In genomic region chr5:62340392-62340791, GRCh38 we compare ENCODE assay signal across 10 cellular contexts. TPM values are rescaled to one million over a fixed set of nuclear protein-coding genes. Genes with fewer than 3 reads are reported as not detected.
DNase-seq lines count a peak whose midpoint lies in the region; ATAC-seq and TF ChIP-seq lines count a peak whose summit lies in the region.
"Had no signal": no experiment of that assay in that cellular context is flagged by ENCODE, and none has a peak within 500 bp of the region (broad histone marks: within the 10 kb centered on the region; RNA-seq: fewer than 3 reads in every experiment).

No MANE protein-coding gene starts in this region.

- intact Hi-C loops in ovary (cut with DNase I), result no loop called here

- H3F3A ChIP-seq in DOHH2 (ENCODE audit: control insufficient read depth, insufficient read depth), result no peaks in the 10 kb centered on the region

- TF ChIP-seq CTCF in DOHH2 (IDR thresholded peaks at IDR 0.05; ENCODE audit: low read depth, low read length, poor library complexity, severe bottlenecking), result peak; percentile 17
- peak; percentile 43 for TF ChIP-seq CTCF in astrocyte of the cerebellum (IDR thresholded peaks at IDR 0.05; ENCODE audit: low read depth, low read length, missing control alignments)
- TF ChIP-seq CTCF in ovary (IDR thresholded peaks at IDR 0.05), result no peak

- no peak overlapping the region for H3K4me2 ChIP-seq in DOHH2 (ENCODE audit: low read length)

- TF ChIP-seq POLR2A in ovary (IDR thresholded peaks at IDR 0.05), result no peak

- H3K4me1 ChIP-seq in DOHH2 (ENCODE audit: control insufficient read depth, low read length), result peaks cover 14% of the 10 kb centered on the region
- H3K4me1 ChIP-seq in ovary (ENCODE audit: insufficient read depth), result no peaks in the 10 kb centered on the region

- WGBS in ovary, 3 donors, result 0 to 56% (median 36%) methylated on average over 1 of the region's 1 CpG

- peaks cover 4% of the 10 kb centered on the region; the same call in 1 of the 2 replicates for H4K20me1 ChIP-seq in DOHH2 (ENCODE audit: control insufficient read depth, insufficient read depth, low read depth, low read length)

- in situ Hi-C loops in astrocyte of the cerebellum (cut with HindIII; ENCODE audit: low sequenced_read_pairs), result no loop called here

- H3K36me3 ChIP-seq in DOHH2 (ENCODE audit: control insufficient read depth, low read length), result no peaks in the 10 kb centered on the region; the same call in 1 of the 2 replicates
- no peaks in the 10 kb centered on the region for H3K36me3 ChIP-seq in ovary

- H3K27me3 ChIP-seq in DOHH2 (ENCODE audit: control insufficient read depth, low read length), result no peaks in the 10 kb centered on the region
- no peaks in the 10 kb centered on the region for H3K27me3 ChIP-seq in ovary

- H3K27ac ChIP-seq in DOHH2 (ENCODE audit: low read depth, low read length) (no peak overlapping the region), ovary (no peak overlapping the region)
- H3K27ac ChIP-seq: HL-60 had no signal

- no peak for TF ChIP-seq EP300 in ovary (IDR thresholded peaks at IDR 0.05)

- peaks cover 97% of the 10 kb centered on the region for H3K79me2 ChIP-seq in DOHH2 (ENCODE audit: control insufficient read depth, low read length)

- peak; percentile 32 for ATAC-seq in HG03432 (IDR thresholded peaks at IDR 0.05; ENCODE audit: unreplicated experiment)
- no peak for ATAC-seq in GM21576 (IDR thresholded peaks at IDR 0.05; ENCODE audit: unreplicated experiment)
- ATAC-seq: activated naive CD8-positive, alpha-beta T cell treated with anti-CD3 and anti-CD28 coated beads, Interleukin-2, amount 50 U/mL, for 24 hours had no signal

- H3K9me3 ChIP-seq in DOHH2 (ENCODE audit: control insufficient read depth, insufficient read depth, low read length) (no peaks in the 10 kb centered on the region), ovary (no peaks in the 10 kb centered on the region)

- no peaks in the 10 kb centered on the region for H3K9me2 ChIP-seq in DOHH2 (replicated peaks; ENCODE audit: control insufficient read depth, low read length)

- DNase-seq in astrocyte of the cerebellum (ENCODE audit: low read depth) (no peak), medulla oblongata (ENCODE audit: extremely low spot score) (peak; percentile 49), ovary (no peak), NCI-H146 treated with DMSO at 0.1 percent for 48 hours (lab: John Stamatoyannopoulos, UW; ENCODE audit: unreplicated experiment) (no peak)
- no peak for DNase-seq in activated effector memory CD4-positive, alpha-beta T cell treated with anti-CD3 and anti-CD28 coated beads, Interleukin-2, amount 50 U/mL, for 16 hours
- DNase-seq: activated naive CD8-positive, alpha-beta T cell treated with anti-CD3 and anti-CD28 coated beads, Interleukin-2, amount 50 U/mL, for 24 hours had no signal

- H3K4me3 ChIP-seq in DOHH2 (ENCODE audit: low read length) (no peak overlapping the region), astrocyte of the cerebellum (ENCODE audit: low read depth, low read length) (no peak overlapping the region), ovary (no peak overlapping the region)

RNA-seq across cellular contexts. Expression of gene KIF2A, which starts 34.4 kb away (rescaled TPM):
- 10 to 100 TPM; 21.8 to 39.1 (median 32.0) TPM for total RNA-seq in ovary
- polyA plus RNA-seq in ovary, result 10 to 100 TPM in 1 of 2 donors, 1 to 10 TPM in 1; 8.0 to 22.4 TPM

Comparison
In these comparisons a context has a peak if more than half of its experiments do, and no peak if none do; other contexts are left out.
1. CTCF ChIP-seq: peak in DOHH2 (single experiment) and astrocyte of the cerebellum (single experiment); none in ovary (0 of 3).